11 cellular contexts compared by ENCODE assay signal in genomic region chr7:155911471-155912105, GRCh38.
"Had no signal": no experiment of that assay in that cellular context is flagged by ENCODE, and none has a peak within 500 bp of the region (broad histone marks: within the 10 kb centered on the region; RNA-seq: fewer than 3 reads in every experiment).

No MANE protein-coding gene starts in this region.

- DNase-seq: effector memory CD8-positive, alpha-beta T cell; foreskin keratinocyte; immature natural killer cell; mesendoderm; naive thymus-derived CD8-positive, alpha-beta T cell; right cardiac atrium; stimulated activated CD4-positive, alpha-beta T cell treated with anti-CD3 and anti-CD28 coated beads, Interleukin-4, amount 100 ng/mL, for 1 hour; stimulated activated CD8-positive, alpha-beta memory T cell treated with anti-CD3 and anti-CD28 coated beads, Interleukin-4, amount 100 ng/mL, for 48 hours; tibial artery had no signal

- H3K36me3 ChIP-seq: tibial artery had no signal

- ATAC-seq: effector memory CD8-positive, alpha-beta T cell; foreskin keratinocyte; naive thymus-derived CD8-positive, alpha-beta T cell; right cardiac atrium; stimulated activated effector memory CD8-positive, alpha-beta T cell treated with anti-CD3 and anti-CD28 coated beads, Interleukin-12 subunit alpha, Interleukin-12 subunit beta, amount 100 ng/mL, for 72 hours had no signal

- H3K27me3 ChIP-seq: foreskin keratinocyte, tibial artery had no signal

- H3K4me1 ChIP-seq: foreskin keratinocyte, tibial artery had no signal

- H3K4me3 ChIP-seq: smooth muscle cell, tibial artery had no signal

- H3K27ac ChIP-seq: foreskin keratinocyte, tibial artery had no signal
